Comparison of ENCODE assay signal across 17 cellular contexts in genomic region chr5:37519304-37519703, GRCh38.
"Had no signal": no experiment of that assay in that cellular context is flagged by ENCODE, and none has a peak within 500 bp of the region (broad histone marks: within the 10 kb centered on the region; RNA-seq: fewer than 3 reads in every experiment).

No MANE protein-coding gene starts in this region.

- H3K27ac ChIP-seq: coronary artery, dorsolateral prefrontal cortex, esophagus muscularis mucosa, foreskin keratinocyte, gastroesophageal sphincter, heart left ventricle, left lung, lower lobe of right lung had no signal

- H3K27me3 ChIP-seq: dorsolateral prefrontal cortex, esophagus muscularis mucosa, foreskin keratinocyte, gastroesophageal sphincter, heart left ventricle, left lung had no signal

- H3K9me3 ChIP-seq: esophagus muscularis mucosa, gastroesophageal sphincter, lower lobe of right lung had no signal

- H3K4me1 ChIP-seq: esophagus muscularis mucosa, foreskin keratinocyte, gastroesophageal sphincter, heart left ventricle, left lung, lower lobe of right lung had no signal

- ATAC-seq: foreskin keratinocyte; gastroesophageal sphincter; heart left ventricle; left cardiac atrium; left lung; left ventricle myocardium superior; lower lobe of right lung; naive thymus-derived CD4-positive, alpha-beta T cell had no signal

- DNase-seq: dermis blood vessel endothelial cell; dorsolateral prefrontal cortex; effector CD4-positive, alpha-beta T cell; effector memory CD4-positive, alpha-beta T cell; foreskin keratinocyte; heart left ventricle; hippocampal formation; left cardiac atrium; left lung; left ventricle myocardium superior; lower lobe of right lung; mesenchymal stem cell; midbrain; naive thymus-derived CD4-positive, alpha-beta T cell had no signal

- H3K4me3 ChIP-seq: coronary artery, dorsolateral prefrontal cortex, esophagus muscularis mucosa, gastroesophageal sphincter, heart left ventricle, left lung, lower lobe of right lung had no signal
